In the genomic region with DNA sequence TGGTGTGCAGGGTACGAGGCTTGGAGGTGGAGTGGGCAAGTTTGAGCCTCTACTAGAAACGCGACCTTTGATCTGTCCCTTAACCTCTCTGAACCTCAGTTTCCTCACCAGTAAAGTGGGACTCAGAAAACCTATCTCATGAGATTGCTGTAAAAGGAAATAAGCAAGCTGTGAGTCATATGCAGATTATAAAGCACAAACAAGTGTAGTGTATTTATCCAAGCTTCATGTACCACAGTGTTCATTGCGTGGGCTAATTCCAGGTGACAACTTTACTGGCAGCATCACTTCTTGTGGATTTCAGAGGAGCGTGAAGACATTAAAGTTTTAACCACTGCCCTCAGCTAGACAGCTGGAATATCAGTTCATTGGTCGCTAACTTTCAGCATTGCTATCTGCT, we compare ENCODE assay signal across 12 cellular contexts.
"Had no signal": no experiment of that assay in that cellular context is flagged by ENCODE, and none has a peak within 500 bp of the region (broad histone marks: within the 10 kb centered on the region; RNA-seq: fewer than 3 reads in every experiment).

No MANE protein-coding gene starts in this region.

- H3K27ac ChIP-seq: lower lobe of right lung, parathyroid adenoma, tibial artery, uterus had no signal

- H3K4me3 Mint-ChIP-seq: activated CD4-positive, alpha-beta memory T cell treated with anti-CD3 and anti-CD28 coated beads for 36 hours; naive thymus-derived CD4-positive, alpha-beta T cell; stimulated activated effector memory CD8-positive, alpha-beta T cell treated with anti-CD3 and anti-CD28 coated beads, Interleukin-12 subunit alpha, Interleukin-12 subunit beta, amount 100 ng/mL, for 72 hours had no signal

- H3K9me3 Mint-ChIP-seq: activated CD4-positive, alpha-beta memory T cell treated with anti-CD3 and anti-CD28 coated beads for 36 hours; naive thymus-derived CD4-positive, alpha-beta T cell; stimulated activated effector memory CD8-positive, alpha-beta T cell treated with anti-CD3 and anti-CD28 coated beads, Interleukin-12 subunit alpha, Interleukin-12 subunit beta, amount 100 ng/mL, for 72 hours had no signal

- FAIRE-seq: endometrium, small intestine had no signal

- DNase-seq: activated CD4-positive, alpha-beta memory T cell treated with anti-CD3 and anti-CD28 coated beads for 36 hours; activated T-cell treated with anti-CD3 and anti-CD28 coated beads, Interleukin-2, amount 50 U/mL, for 48 hours; central memory CD4-positive, alpha-beta T cell; hippocampal formation; lower lobe of right lung; naive thymus-derived CD4-positive, alpha-beta T cell; small intestine; tibial artery; uterus had no signal

- H3K27me3 ChIP-seq: tibial artery, uterus had no signal

- H3K27ac Mint-ChIP-seq: activated CD4-positive, alpha-beta memory T cell treated with anti-CD3 and anti-CD28 coated beads for 36 hours; naive thymus-derived CD4-positive, alpha-beta T cell; stimulated activated effector memory CD8-positive, alpha-beta T cell treated with anti-CD3 and anti-CD28 coated beads, Interleukin-12 subunit alpha, Interleukin-12 subunit beta, amount 100 ng/mL, for 72 hours had no signal

- H3K36me3 Mint-ChIP-seq: activated CD4-positive, alpha-beta memory T cell treated with anti-CD3 and anti-CD28 coated beads for 36 hours; naive thymus-derived CD4-positive, alpha-beta T cell; stimulated activated effector memory CD8-positive, alpha-beta T cell treated with anti-CD3 and anti-CD28 coated beads, Interleukin-12 subunit alpha, Interleukin-12 subunit beta, amount 100 ng/mL, for 72 hours had no signal

- H3K4me1 Mint-ChIP-seq: stimulated activated effector memory CD8-positive, alpha-beta T cell treated with anti-CD3 and anti-CD28 coated beads, Interleukin-12 subunit alpha, Interleukin-12 subunit beta, amount 100 ng/mL, for 72 hours had no signal

- H3K36me3 ChIP-seq: lower lobe of right lung, tibial artery, uterus had no signal

- H3K4me1 ChIP-seq: parathyroid adenoma, tibial artery, uterus had no signal

- H3K9me3 ChIP-seq: lower lobe of right lung, tibial artery, uterus had no signal

- H3K79me2 ChIP-seq: parathyroid adenoma had no signal

- H3K4me3 ChIP-seq: lower lobe of right lung, tibial artery, uterus had no signal

- H2AFZ ChIP-seq: parathyroid adenoma had no signal

- H3K9ac ChIP-seq: parathyroid adenoma had no signal
